ENCODE assay signal across 19 cellular contexts in the genomic region with DNA sequence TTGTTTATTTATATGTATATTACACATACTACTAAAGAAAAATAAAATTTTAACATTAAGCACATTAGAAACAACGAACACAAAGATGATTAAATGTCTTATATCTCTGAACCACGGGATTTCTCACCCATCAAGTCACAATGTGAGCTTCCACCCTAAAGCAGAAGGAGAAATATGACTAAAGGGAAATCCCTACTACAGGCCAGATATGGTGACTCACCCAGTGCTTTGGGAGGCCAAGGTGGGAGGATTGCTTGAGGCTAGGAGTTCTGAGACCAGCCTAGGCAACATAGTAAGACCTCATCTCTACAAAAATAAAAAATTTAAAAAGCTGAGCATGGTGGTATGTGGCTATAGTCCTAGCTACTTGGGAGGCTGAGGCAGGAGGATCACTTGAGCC. TPM values are rescaled to one million over a fixed set of nuclear protein-coding genes. Genes with fewer than 3 reads are reported as not detected.
DNase-seq lines count a peak whose midpoint lies in the region; ATAC-seq and TF ChIP-seq lines count a peak whose summit lies in the region.
"Had no signal": no experiment of that assay in that cellular context is flagged by ENCODE, and none has a peak within 500 bp of the region (broad histone marks: within the 10 kb centered on the region; RNA-seq: fewer than 3 reads in every experiment).

No MANE protein-coding gene starts in this region.

- H3K27ac ChIP-seq in foreskin keratinocyte: no peak overlapping the region
- H3K27ac ChIP-seq: BLaER1, body of pancreas, heart left ventricle, neural progenitor cell had no signal

- no peaks in the 10 kb centered on the region for H3K4me1 ChIP-seq in foreskin keratinocyte
- H3K4me1 ChIP-seq: BLaER1, body of pancreas, heart left ventricle, neural progenitor cell had no signal

- no peaks in the 10 kb centered on the region for H3K27me3 ChIP-seq in foreskin keratinocyte
- H3K27me3 ChIP-seq: BLaER1, body of pancreas, heart left ventricle, neural progenitor cell had no signal

- no peak for TF ChIP-seq CTCF in foreskin keratinocyte (conservative IDR thresholded peaks at IDR 0.05)

- ATAC-seq in foreskin keratinocyte (peak; percentile 77), HG03196 (IDR thresholded peaks at IDR 0.05; ENCODE audit: unreplicated experiment) (no peak)
- ATAC-seq: body of pancreas; effector memory CD8-positive, alpha-beta T cell; heart left ventricle; HepG2 had no signal

- peak; percentile 12 to 31 for DNase-seq in activated CD4-positive, alpha-beta T cell treated with anti-CD3 and anti-CD28 coated beads, Interleukin-2, amount 50 U/mL, for 48 hours
- DNase-seq in activated CD4-positive, alpha-beta T cell treated with anti-CD3 and anti-CD28 coated beads, Interleukin-2, amount 50 U/mL, for 1 hour: no peak
- DNase-seq in Daoy (ENCODE audit: low read depth): peak; percentile 22
- peak; percentile 73 for DNase-seq in NCI-H226
- DNase-seq in foreskin keratinocyte: peak in 1 of 2 donors; percentile 11
- DNase-seq in germinal center (ENCODE audit: low spot score): no peak
- DNase-seq in HUDEP-2 (lab: John Stamatoyannopoulos, UW; ENCODE audit: unreplicated experiment in 76 of 76): no peak
- DNase-seq: body of pancreas; effector memory CD8-positive, alpha-beta T cell; heart left ventricle; NCI-H146; NCI-H2171; substantia nigra; T1000 had no signal

RNA-seq across cellular contexts. Expression of gene DCT, which starts 24.6 kb away (rescaled TPM):
- total RNA-seq in Daoy (2014; rRNA removed; shearing (Covaris generic)): 0.29 TPM in 1 of 2 replicates, not detected in the other
- total RNA-seq in foreskin keratinocyte: 0.03 TPM in 1 of 2 replicates, not detected in the other
- 0.01 TPM in 1 of 2 replicates, not detected in the other for polyA plus RNA-seq in foreskin keratinocyte
- total RNA-seq: A673, HepG2 had no signal
- polyA plus RNA-seq: heart left ventricle, HepG2 had no signal

Comparison
In these comparisons a context has a peak if more than half of its experiments do, and no peak if none do; other contexts are left out.
1. DNase-seq: peak in activated CD4-positive, alpha-beta T cell treated with anti-CD3 and anti-CD28 coated beads, Interleukin-2, amount 50 U/mL, for 48 hours (2 of 2), Daoy (single experiment) and NCI-H226 (single experiment); none in activated CD4-positive, alpha-beta T cell treated with anti-CD3 and anti-CD28 coated beads, Interleukin-2, amount 50 U/mL, for 1 hour (single experiment), germinal center (single experiment) and HUDEP-2 (0 of 76).